Comparison of ENCODE assay signal across 11 cellular contexts in genomic region chr16:4217246-4218131, GRCh38. TPM values are rescaled to one million over a fixed set of nuclear protein-coding genes. Genes with fewer than 3 reads are reported as not detected.
DNase-seq lines count a peak whose midpoint lies in the region; ATAC-seq and TF ChIP-seq lines count a peak whose summit lies in the region.
"Had no signal": no experiment of that assay in that cellular context is flagged by ENCODE, and none has a peak within 500 bp of the region (broad histone marks: within the 10 kb centered on the region; RNA-seq: fewer than 3 reads in every experiment).

No MANE protein-coding gene starts in this region.

- H3K27me3 Mint-ChIP-seq in glutamatergic neuron (ENCODE audit: unreplicated experiment) (peaks cover 5% of the 10 kb centered on the region), osteocyte (ENCODE audit: unreplicated experiment) (no peaks in the 10 kb centered on the region)
- H3K27me3 Mint-ChIP-seq: activated naive CD8-positive, alpha-beta T cell had no signal

- H3K4me1 ChIP-seq in tibial nerve = peaks cover 0 to 7% (median 0%) of the 10 kb centered on the region in 4 donors

- peak overlapping the region; percentile 6 for H3K27ac Mint-ChIP-seq in glutamatergic neuron (ENCODE audit: unreplicated experiment)
- H3K27ac Mint-ChIP-seq in osteocyte (ENCODE audit: unreplicated experiment) = peak overlapping the region; percentile 38
- H3K27ac Mint-ChIP-seq: activated naive CD8-positive, alpha-beta T cell had no signal

- H3K36me3 Mint-ChIP-seq in glutamatergic neuron (ENCODE audit: unreplicated experiment) (peaks cover 3% of the 10 kb centered on the region), osteocyte (ENCODE audit: unreplicated experiment) (no peaks in the 10 kb centered on the region)
- H3K36me3 Mint-ChIP-seq: activated naive CD8-positive, alpha-beta T cell had no signal

- peak overlapping the region in 2 of 4 donors; percentile 22 to 23 for H3K27ac ChIP-seq in tibial nerve
- H3K27ac ChIP-seq: epithelial cell of prostate had no signal

- DNase-seq in ELF-1 (ENCODE audit: low read depth, low spot score) (peak; percentile 84), NCI-H82 (lab: John Stamatoyannopoulos, UW) (peak; percentile 81), glutamatergic neuron (no peak), osteocyte (ENCODE audit: extremely low spot score, unreplicated experiment) (peak; percentile 86), tibial nerve (ENCODE audit: low spot score in 2 of 2) (no peak), SKM-1 treated with dmso at 0.1 percent for 144 hours (lab: John Stamatoyannopoulos, UW; ENCODE audit: unreplicated experiment) (no peak)
- no peak for DNase-seq in activated CD8-positive, alpha-beta memory T cell treated with anti-CD3 and anti-CD28 coated beads for 24 hours
- DNase-seq: RPMI8226 had no signal

- H3K9me3 Mint-ChIP-seq in glutamatergic neuron (ENCODE audit: unreplicated experiment) (peaks cover 6% of the 10 kb centered on the region), osteocyte (ENCODE audit: unreplicated experiment) (no peaks in the 10 kb centered on the region)

- no peaks in the 10 kb centered on the region for H3K36me3 ChIP-seq in tibial nerve

- TF ChIP-seq CTCF in glutamatergic neuron (IDR thresholded peaks at IDR 0.05; ENCODE audit: partially characterized antibody, unreplicated experiment) (no peak), osteocyte (IDR thresholded peaks at IDR 0.05) (no peak), tibial nerve (IDR thresholded peaks at IDR 0.05) (no peak)

- peaks cover 15% of the 10 kb centered on the region for H3K4me1 Mint-ChIP-seq in glutamatergic neuron (ENCODE audit: low read depth, unreplicated experiment)
- peaks cover 34% of the 10 kb centered on the region for H3K4me1 Mint-ChIP-seq in osteocyte (ENCODE audit: unreplicated experiment)

- no peak overlapping the region for H3K4me3 ChIP-seq in tibial nerve

- no peak for TF ChIP-seq EP300 in tibial nerve (IDR thresholded peaks at IDR 0.05)

- no peaks in the 10 kb centered on the region for H3K27me3 ChIP-seq in tibial nerve

- no peak for ATAC-seq in HG02884 (IDR thresholded peaks at IDR 0.05; ENCODE audit: unreplicated experiment)

- H3K9me3 ChIP-seq in tibial nerve = no peaks in the 10 kb centered on the region

- 50 to 62% methylated on average over 14 to 20 of the region's 20 CpGs for WGBS in tibial nerve, 2 donors

- no peak for TF ChIP-seq POLR2A in tibial nerve (IDR thresholded peaks at IDR 0.05)

- H3K4me3 Mint-ChIP-seq in glutamatergic neuron (ENCODE audit: unreplicated experiment) (peak overlapping the region; percentile 69), osteocyte (ENCODE audit: unreplicated experiment) (no peak overlapping the region)
- H3K4me3 Mint-ChIP-seq: activated naive CD8-positive, alpha-beta T cell had no signal

RNA-seq across cellular contexts. Expression of gene SRL, which starts 24.4 kb away (rescaled TPM):
- total RNA-seq in glutamatergic neuron (ENCODE audit: unreplicated experiment) = 0.37 TPM
- total RNA-seq in osteocyte = not detected in 2 replicates
- total RNA-seq in tibial nerve = 1 to 10 TPM in 3 of 4 donors, under 1 TPM in 1; 0.84 to 3.6 (median 1.5) TPM

RNA-seq across cellular contexts. Expression of gene TFAP4, which starts 55.3 kb away (rescaled TPM):
- total RNA-seq in glutamatergic neuron (ENCODE audit: unreplicated experiment) (13.0 TPM), osteocyte (8.0 and 10.8 TPM in 2 replicates), tibial nerve (10 to 100 TPM in 2 of 4 donors, 1 to 10 TPM in 2; 6.9 to 16.8 (median 11.7) TPM)

Comparison
In these comparisons a context has a peak if more than half of its experiments do, and no peak if none do; other contexts are left out.
1. DNase-seq: peak in ELF-1 (single experiment), NCI-H82 (single experiment) and osteocyte (single experiment); none in glutamatergic neuron (single experiment), activated CD8-positive, alpha-beta memory T cell treated with anti-CD3 and anti-CD28 coated beads for 24 hours (single experiment), tibial nerve (0 of 2) and SKM-1 treated with dmso at 0.1 percent for 144 hours (single experiment).